Comparison of ENCODE assay signal across 1 cellular context in the genomic region with DNA sequence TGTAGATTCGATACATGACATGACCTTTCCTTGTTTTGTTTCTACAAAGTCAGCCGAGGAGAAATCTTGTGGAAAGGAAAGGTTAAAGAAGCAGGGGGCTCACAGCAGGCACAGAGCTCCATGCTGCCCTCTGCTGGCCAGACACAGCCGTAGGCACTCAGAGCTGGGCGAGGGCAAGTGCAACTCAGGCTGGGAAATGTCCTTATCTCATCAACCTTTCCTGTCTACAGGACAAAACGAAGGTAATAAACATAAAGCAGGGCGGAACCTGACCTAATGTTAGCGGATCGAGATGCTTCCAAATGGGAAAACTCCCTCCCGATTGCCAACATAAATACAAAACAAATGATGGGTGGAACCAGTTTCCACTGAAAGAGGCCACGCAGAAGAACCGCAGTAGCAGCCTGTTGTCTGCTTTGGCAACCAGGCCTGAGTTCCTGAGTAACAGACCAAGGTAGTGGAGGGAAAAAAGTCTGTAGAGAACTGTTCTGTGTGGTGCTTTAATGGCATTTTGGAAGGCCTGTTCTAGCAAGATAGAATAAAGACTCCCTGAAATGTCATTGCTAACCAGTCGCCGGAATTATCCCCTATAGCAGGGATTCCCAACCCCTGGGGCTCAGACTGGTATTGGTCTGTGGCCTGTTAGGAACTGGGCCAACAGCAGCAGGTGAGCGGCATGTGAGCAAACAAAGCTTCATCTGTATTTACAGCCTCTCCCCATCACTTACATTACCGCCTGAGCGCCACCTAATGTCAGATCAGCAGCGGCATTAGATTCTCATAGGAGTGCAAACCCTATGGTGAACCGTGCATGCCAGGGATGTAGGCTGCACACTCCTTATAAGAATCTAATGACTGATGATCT.
TF ChIP-seq lines count a peak whose summit lies in the region.

No MANE protein-coding gene starts in this region.

TF ChIP-seq in HepG2, 621 proteins besides CTCF, POLR2A, EP300 and RAD21 (continued from another document):
- TF ChIP-seq BORCS8-MEF2B (CRISPR knock-in tag; IDR thresholded peaks at IDR 0.05) (no peak), ZNF510 (CRISPR knock-in tag; IDR thresholded peaks at IDR 0.05; ENCODE audit: low read depth) (no peak), MAZ (IDR thresholded peaks at IDR 0.05; ENCODE audit: borderline replicate concordance, low read depth, low read length) (no peak), MAZ (CRISPR knock-in tag; IDR thresholded peaks at IDR 0.05; ENCODE audit: low read depth) (no peak), ZNF331 (CRISPR knock-in tag; IDR thresholded peaks at IDR 0.05) (0 out of 2 replicates have a peak, but pooled peaks have one; percentile 47), ZNF83 (CRISPR knock-in tag; IDR thresholded peaks at IDR 0.05; ENCODE audit: borderline replicate concordance) (no peak), ZNF7 (CRISPR knock-in tag; IDR thresholded peaks at IDR 0.05) (no peak), BHLHE40 (IDR thresholded peaks at IDR 0.05; ENCODE audit: low read length) (peak; percentile 87), ATAD3A (CRISPR knock-in tag; IDR thresholded peaks at IDR 0.05) (no peak), MED13 (CRISPR knock-in tag; IDR thresholded peaks at IDR 0.05) (no peak), NFKB2 (CRISPR knock-in tag; IDR thresholded peaks at IDR 0.05; ENCODE audit: borderline replicate concordance) (no peak), ZNF644 (CRISPR knock-in tag; IDR thresholded peaks at IDR 0.05; ENCODE audit: low read depth) (0 out of 2 replicates have a peak, but pooled peaks have one; percentile 18), NFIB (CRISPR knock-in tag; IDR thresholded peaks at IDR 0.05; ENCODE audit: borderline replicate concordance) (no peak), FOXA3 (CRISPR knock-in tag; IDR thresholded peaks at IDR 0.05) (peak; percentile 55; the same call in 1 of the 2 replicates), HIVEP1 (CRISPR knock-in tag; IDR thresholded peaks at IDR 0.05) (no peak), SMC3 (IDR thresholded peaks at IDR 0.05; ENCODE audit: low read length) (0 out of 2 replicates have a peak, but pooled peaks have one; percentile 42), ZNF124 (CRISPR knock-in tag; IDR thresholded peaks at IDR 0.05) (no peak), ZNF737 (CRISPR knock-in tag; IDR thresholded peaks at IDR 0.05; ENCODE audit: borderline replicate concordance) (0 out of 2 replicates have a peak, but pooled peaks have one; percentile 62), ZNF577 (CRISPR knock-in tag; IDR thresholded peaks at IDR 0.05; ENCODE audit: borderline replicate concordance, low read depth) (no peak), KMT2B (CRISPR knock-in tag; IDR thresholded peaks at IDR 0.05) (no peak), ZNF567 (CRISPR knock-in tag; IDR thresholded peaks at IDR 0.05; ENCODE audit: borderline replicate concordance) (no peak), SRSF9 (IDR thresholded peaks at IDR 0.05; ENCODE audit: borderline replicate concordance, insufficient read depth, low read depth, low read length, poor library complexity, severe bottlenecking) (no peak), ZBTB38 (CRISPR knock-in tag; IDR thresholded peaks at IDR 0.05) (no peak), STAG1 (CRISPR knock-in tag; IDR thresholded peaks at IDR 0.05) (peak; percentile 53), SMARCE1 (IDR thresholded peaks at IDR 0.05; ENCODE audit: borderline replicate concordance) (no peak), SNAPC2 (CRISPR knock-in tag; IDR thresholded peaks at IDR 0.05) (no peak)
- TF ChIP-seq, protein P1, sequence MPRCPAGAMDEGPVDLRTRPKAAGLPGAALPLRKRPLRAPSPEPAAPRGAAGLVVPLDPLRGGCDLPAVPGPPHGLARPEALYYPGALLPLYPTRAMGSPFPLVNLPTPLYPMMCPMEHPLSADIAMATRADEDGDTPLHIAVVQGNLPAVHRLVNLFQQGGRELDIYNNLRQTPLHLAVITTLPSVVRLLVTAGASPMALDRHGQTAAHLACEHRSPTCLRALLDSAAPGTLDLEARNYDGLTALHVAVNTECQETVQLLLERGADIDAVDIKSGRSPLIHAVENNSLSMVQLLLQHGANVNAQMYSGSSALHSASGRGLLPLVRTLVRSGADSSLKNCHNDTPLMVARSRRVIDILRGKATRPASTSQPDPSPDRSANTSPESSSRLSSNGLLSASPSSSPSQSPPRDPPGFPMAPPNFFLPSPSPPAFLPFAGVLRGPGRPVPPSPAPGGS (CRISPR knock-in tag; IDR thresholded peaks at IDR 0.05) = no peak
- TF ChIP-seq, protein P2, sequence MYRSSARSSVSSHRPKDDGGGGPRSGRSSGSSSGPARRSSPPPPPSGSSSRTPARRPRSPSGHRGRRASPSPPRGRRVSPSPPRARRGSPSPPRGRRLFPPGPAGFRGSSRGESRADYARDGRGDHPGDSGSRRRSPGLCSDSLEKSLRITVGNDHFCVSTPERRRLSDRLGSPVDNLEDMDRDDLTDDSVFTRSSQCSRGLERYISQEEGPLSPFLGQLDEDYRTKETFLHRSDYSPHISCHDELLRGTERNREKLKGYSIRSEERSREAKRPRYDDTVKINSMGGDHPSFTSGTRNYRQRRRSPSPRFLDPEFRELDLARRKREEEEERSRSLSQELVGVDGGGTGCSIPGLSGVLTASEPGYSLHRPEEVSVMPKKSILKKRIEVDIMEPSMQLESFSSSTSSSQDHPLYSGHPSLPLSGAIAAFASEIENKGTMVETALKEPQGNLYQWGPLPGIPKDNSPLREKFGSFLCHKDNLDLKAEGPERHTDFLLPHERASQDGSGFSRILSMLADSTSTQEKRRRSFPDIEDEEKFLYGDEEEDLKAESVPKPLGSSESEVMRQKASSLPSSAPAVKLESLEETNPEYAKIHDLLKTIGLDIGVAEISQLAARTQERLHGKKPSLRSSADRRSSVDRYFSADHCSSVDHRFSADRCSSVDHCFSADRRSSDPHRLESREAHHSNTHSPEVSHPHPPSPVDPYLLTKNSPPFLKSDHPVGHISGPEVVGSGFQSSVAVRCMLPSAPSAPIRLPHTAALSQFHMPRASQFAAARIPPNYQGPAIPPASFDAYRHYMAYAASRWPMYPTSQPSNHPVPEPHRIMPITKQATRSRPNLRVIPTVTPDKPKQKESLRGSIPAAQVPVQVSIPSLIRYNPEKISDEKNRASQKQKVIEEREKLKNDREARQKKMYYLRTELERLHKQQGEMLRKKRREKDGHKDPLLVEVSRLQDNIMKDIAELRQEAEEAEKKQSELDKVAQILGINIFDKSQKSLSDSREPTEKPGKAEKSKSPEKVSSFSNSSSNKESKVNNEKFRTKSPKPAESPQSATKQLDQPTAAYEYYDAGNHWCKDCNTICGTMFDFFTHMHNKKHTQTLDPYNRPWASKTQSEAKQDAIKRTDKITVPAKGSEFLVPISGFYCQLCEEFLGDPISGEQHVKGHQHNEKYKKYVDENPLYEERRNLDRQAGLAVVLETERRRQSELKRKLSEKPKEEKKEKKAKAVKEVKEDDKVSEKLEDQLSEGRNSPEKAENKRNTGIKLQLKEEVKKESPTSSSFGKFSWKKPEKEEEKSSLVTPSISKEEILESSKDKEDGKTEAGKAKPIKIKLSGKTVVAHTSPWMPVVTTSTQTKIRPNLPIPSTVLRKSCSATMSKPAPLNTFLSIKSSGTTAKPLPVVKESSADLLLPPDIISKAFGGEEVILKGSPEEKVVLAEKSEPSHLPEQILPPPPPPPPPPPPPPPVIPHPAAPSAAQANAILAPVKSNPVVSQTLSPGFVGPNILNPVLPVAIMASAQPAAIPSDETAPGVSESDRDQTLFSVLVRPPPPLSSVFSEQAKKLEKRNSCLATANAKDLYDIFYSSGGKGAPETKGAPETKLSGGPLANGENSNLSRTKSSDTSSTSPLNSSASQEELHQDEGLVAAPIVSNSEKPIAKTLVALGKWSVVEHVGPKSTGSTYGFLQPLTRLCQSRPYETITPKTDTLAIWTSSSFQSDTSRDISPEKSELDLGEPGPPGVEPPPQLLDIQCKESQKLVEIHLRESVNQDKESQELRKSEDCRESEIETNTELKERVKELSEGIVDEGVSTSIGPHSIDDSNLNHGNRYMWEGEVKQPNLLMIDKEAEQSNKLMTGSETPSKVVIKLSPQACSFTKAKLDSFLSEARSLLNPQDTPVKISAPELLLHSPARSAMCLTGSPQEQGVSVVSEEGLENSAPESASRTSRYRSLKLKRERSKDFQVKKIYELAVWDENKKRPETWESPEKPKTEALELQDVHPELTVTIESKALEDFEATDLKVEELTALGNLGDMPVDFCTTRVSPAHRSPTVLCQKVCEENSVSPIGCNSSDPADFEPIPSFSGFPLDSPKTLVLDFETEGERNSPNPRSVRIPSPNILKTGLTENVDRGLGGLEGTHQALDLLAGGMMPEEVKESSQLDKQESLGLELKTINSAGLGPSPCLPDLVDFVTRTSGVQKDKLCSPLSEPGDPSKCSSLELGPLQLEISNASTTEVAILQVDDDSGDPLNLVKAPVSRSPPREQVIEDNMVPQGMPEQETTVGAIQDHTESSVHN (CRISPR knock-in tag; IDR thresholded peaks at IDR 0.05) = 0 out of 2 replicates have a peak, but pooled peaks have one; percentile 69
- TF ChIP-seq, protein P3, sequence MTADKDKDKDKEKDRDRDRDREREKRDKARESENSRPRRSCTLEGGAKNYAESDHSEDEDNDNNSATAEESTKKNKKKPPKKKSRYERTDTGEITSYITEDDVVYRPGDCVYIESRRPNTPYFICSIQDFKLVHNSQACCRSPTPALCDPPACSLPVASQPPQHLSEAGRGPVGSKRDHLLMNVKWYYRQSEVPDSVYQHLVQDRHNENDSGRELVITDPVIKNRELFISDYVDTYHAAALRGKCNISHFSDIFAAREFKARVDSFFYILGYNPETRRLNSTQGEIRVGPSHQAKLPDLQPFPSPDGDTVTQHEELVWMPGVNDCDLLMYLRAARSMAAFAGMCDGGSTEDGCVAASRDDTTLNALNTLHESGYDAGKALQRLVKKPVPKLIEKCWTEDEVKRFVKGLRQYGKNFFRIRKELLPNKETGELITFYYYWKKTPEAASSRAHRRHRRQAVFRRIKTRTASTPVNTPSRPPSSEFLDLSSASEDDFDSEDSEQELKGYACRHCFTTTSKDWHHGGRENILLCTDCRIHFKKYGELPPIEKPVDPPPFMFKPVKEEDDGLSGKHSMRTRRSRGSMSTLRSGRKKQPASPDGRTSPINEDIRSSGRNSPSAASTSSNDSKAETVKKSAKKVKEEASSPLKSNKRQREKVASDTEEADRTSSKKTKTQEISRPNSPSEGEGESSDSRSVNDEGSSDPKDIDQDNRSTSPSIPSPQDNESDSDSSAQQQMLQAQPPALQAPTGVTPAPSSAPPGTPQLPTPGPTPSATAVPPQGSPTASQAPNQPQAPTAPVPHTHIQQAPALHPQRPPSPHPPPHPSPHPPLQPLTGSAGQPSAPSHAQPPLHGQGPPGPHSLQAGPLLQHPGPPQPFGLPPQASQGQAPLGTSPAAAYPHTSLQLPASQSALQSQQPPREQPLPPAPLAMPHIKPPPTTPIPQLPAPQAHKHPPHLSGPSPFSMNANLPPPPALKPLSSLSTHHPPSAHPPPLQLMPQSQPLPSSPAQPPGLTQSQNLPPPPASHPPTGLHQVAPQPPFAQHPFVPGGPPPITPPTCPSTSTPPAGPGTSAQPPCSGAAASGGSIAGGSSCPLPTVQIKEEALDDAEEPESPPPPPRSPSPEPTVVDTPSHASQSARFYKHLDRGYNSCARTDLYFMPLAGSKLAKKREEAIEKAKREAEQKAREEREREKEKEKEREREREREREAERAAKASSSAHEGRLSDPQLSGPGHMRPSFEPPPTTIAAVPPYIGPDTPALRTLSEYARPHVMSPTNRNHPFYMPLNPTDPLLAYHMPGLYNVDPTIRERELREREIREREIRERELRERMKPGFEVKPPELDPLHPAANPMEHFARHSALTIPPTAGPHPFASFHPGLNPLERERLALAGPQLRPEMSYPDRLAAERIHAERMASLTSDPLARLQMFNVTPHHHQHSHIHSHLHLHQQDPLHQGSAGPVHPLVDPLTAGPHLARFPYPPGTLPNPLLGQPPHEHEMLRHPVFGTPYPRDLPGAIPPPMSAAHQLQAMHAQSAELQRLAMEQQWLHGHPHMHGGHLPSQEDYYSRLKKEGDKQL (CRISPR knock-in tag; IDR thresholded peaks at IDR 0.05; ENCODE audit: low read depth) = no peak
- TF ChIP-seq, protein P4, sequence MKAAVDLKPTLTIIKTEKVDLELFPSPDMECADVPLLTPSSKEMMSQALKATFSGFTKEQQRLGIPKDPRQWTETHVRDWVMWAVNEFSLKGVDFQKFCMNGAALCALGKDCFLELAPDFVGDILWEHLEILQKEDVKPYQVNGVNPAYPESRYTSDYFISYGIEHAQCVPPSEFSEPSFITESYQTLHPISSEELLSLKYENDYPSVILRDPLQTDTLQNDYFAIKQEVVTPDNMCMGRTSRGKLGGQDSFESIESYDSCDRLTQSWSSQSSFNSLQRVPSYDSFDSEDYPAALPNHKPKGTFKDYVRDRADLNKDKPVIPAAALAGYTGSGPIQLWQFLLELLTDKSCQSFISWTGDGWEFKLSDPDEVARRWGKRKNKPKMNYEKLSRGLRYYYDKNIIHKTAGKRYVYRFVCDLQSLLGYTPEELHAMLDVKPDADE (CRISPR knock-in tag; IDR thresholded peaks at IDR 0.05) = no peak
- TF ChIP-seq, protein P5, sequence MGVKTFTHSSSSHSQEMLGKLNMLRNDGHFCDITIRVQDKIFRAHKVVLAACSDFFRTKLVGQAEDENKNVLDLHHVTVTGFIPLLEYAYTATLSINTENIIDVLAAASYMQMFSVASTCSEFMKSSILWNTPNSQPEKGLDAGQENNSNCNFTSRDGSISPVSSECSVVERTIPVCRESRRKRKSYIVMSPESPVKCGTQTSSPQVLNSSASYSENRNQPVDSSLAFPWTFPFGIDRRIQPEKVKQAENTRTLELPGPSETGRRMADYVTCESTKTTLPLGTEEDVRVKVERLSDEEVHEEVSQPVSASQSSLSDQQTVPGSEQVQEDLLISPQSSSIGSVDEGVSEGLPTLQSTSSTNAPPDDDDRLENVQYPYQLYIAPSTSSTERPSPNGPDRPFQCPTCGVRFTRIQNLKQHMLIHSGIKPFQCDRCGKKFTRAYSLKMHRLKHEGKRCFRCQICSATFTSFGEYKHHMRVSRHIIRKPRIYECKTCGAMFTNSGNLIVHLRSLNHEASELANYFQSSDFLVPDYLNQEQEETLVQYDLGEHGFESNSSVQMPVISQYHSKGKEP (CRISPR knock-in tag; IDR thresholded peaks at IDR 0.05) = no peak
- TF ChIP-seq, protein P6, sequence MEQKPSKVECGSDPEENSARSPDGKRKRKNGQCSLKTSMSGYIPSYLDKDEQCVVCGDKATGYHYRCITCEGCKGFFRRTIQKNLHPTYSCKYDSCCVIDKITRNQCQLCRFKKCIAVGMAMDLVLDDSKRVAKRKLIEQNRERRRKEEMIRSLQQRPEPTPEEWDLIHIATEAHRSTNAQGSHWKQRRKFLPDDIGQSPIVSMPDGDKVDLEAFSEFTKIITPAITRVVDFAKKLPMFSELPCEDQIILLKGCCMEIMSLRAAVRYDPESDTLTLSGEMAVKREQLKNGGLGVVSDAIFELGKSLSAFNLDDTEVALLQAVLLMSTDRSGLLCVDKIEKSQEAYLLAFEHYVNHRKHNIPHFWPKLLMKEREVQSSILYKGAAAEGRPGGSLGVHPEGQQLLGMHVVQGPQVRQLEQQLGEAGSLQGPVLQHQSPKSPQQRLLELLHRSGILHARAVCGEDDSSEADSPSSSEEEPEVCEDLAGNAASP (CRISPR knock-in tag; IDR thresholded peaks at IDR 0.05; ENCODE audit: borderline replicate concordance) = peak; percentile 26; the same call in 1 of the 2 replicates
